28 cellular contexts compared by ENCODE assay signal in the genomic region with DNA sequence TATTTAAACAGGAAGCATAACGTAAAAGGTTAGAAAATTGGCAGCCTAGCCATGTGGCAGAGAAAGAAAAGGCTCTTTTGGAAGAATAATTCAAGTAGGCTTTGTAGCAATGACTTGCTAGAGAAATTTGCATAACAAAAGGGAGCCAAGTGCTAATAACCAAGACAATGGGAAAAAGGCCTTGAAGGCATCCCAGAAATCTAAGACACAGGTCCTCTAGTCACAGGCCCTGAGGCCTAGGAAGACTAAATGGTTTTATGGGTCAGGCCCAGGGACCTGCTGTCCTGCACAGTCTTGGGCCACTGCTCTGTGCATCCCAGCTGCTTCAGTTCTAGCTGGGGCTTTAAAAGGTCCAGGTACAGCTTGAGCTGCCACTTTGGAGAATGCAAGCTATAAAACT.
"Had no signal": no experiment of that assay in that cellular context is flagged by ENCODE, and none has a peak within 500 bp of the region (broad histone marks: within the 10 kb centered on the region; RNA-seq: fewer than 3 reads in every experiment).

No MANE protein-coding gene starts in this region.

- H3K9me3 ChIP-seq: mucosa of descending colon, pancreas, prostate gland, testis, thyroid gland, transverse colon, vagina had no signal

- H2AFZ ChIP-seq: hepatocyte had no signal

- H3K27ac ChIP-seq: hepatocyte, left ventricle myocardium inferior, pancreas, prostate gland, skin epidermis, stomach, testis, thyroid gland, transverse colon, upper lobe of left lung, vagina had no signal

- H3K4me3 Mint-ChIP-seq: immature natural killer cell; naive thymus-derived CD4-positive, alpha-beta T cell; natural killer cell treated with Interleukin-12 subunit alpha and Interleukin-12 subunit beta and Interleukin-15 and Interleukin-18, amount 100 ng/mL, for 72 hours; stimulated activated naive B cell treated with anti-CD40 and anti-IgM and Interleukin-4, amounts not matched to agents 10 μg/mL and 1 μg/mL and 100 μg/mL, for 72 hours had no signal

- H3K36me3 Mint-ChIP-seq: immature natural killer cell; stimulated activated naive B cell treated with anti-CD40 and anti-IgM and Interleukin-4, amounts not matched to agents 10 μg/mL and 1 μg/mL and 100 μg/mL, for 72 hours had no signal

- H3K27me3 ChIP-seq: hepatocyte, pancreas, stomach, testis, thyroid gland, transverse colon, upper lobe of left lung, vagina had no signal

- DNase-seq: immature natural killer cell; kidney; left ventricle myocardium inferior; midbrain; mucosa of descending colon; naive thymus-derived CD4-positive, alpha-beta T cell; nucleus accumbens; pancreas; retina; right cardiac atrium; stimulated activated CD4-positive, alpha-beta T cell treated with anti-CD3 and anti-CD28 coated beads, Interleukin-12 subunit alpha, Interleukin-12 subunit beta, amount 100 ng/mL, for 4 hours; stimulated activated CD4-positive, alpha-beta T cell treated with anti-CD3 and anti-CD28 coated beads, Interleukin-15, amount 100 ng/mL, for 24 hours; stimulated activated CD4-positive, alpha-beta T cell treated with anti-CD3 and anti-CD28 coated beads, Interleukin-2, amount 100 ng/mL, for 24 hours; stimulated activated CD4-positive, alpha-beta T cell treated with anti-CD3 and anti-CD28 coated beads, Interleukin-4, amount 100 ng/mL, for 1 hour; stimulated activated naive B cell treated with anti-CD40 and anti-IgM and Interleukin-4, amounts not matched to agents 10 μg/mL and 1 μg/mL and 100 μg/mL, for 72 hours; stimulated activated naive CD8-positive, alpha-beta T cell treated with anti-CD3 and anti-CD28 coated beads, Interleukin-15, Interleukin-2, amounts not matched to agents 100 U/mL and 50 U/mL, for 24 hours; stomach; testis; thyroid gland; transverse colon; upper lobe of left lung had no signal

- H3K4me1 Mint-ChIP-seq: immature natural killer cell; naive thymus-derived CD4-positive, alpha-beta T cell; stimulated activated naive B cell treated with anti-CD40 and anti-IgM and Interleukin-4, amounts not matched to agents 10 μg/mL and 1 μg/mL and 100 μg/mL, for 72 hours had no signal

- H3K36me3 ChIP-seq: left ventricle myocardium inferior, pancreas, prostate gland, stomach, thyroid gland, transverse colon, upper lobe of left lung, vagina had no signal

- H3K4me2 ChIP-seq: hepatocyte had no signal

- H3K4me3 ChIP-seq: hepatocyte, left ventricle myocardium inferior, lung, mucosa of descending colon, pancreas, prostate gland, skin epidermis, stomach, testis, thyroid gland, transverse colon, upper lobe of left lung, vagina had no signal

- H3K27ac Mint-ChIP-seq: immature natural killer cell; naive thymus-derived CD4-positive, alpha-beta T cell; natural killer cell treated with Interleukin-12 subunit alpha and Interleukin-12 subunit beta and Interleukin-15 and Interleukin-18, amount 100 ng/mL, for 72 hours; stimulated activated naive B cell treated with anti-CD40 and anti-IgM and Interleukin-4, amounts not matched to agents 10 μg/mL and 1 μg/mL and 100 μg/mL, for 72 hours had no signal

- ATAC-seq: mucosa of descending colon; naive thymus-derived CD4-positive, alpha-beta T cell; natural killer cell treated with Interleukin-12 subunit alpha and Interleukin-12 subunit beta and Interleukin-15 and Interleukin-18, amount 100 ng/mL, for 72 hours; pancreas; right cardiac atrium; sciatic nerve; stimulated activated naive B cell treated with anti-CD40 and anti-IgM and Interleukin-4, amounts not matched to agents 10 μg/mL and 1 μg/mL and 100 μg/mL, for 72 hours; stimulated activated naive CD8-positive, alpha-beta T cell treated with anti-CD3 and anti-CD28 coated beads, Interleukin-15, Interleukin-2, amounts not matched to agents 100 U/mL and 50 U/mL, for 24 hours had no signal

- H3K4me1 ChIP-seq: left ventricle myocardium inferior, pancreas, prostate gland, testis, thyroid gland, transverse colon, upper lobe of left lung, vagina had no signal

- H3K79me2 ChIP-seq: hepatocyte had no signal
